1 cellular context compared by ENCODE assay signal in genomic region chr1:199995096-199995685, GRCh38.
A peak's percentile ranks its signal among the peaks of the same experiment; 100 is the strongest.
TF ChIP-seq lines count a peak whose summit lies in the region.

No MANE protein-coding gene starts in this region.

TF ChIP-seq in HepG2, 621 proteins besides CTCF, POLR2A, EP300 and RAD21 (continued from another document):
- TF ChIP-seq UBTF (CRISPR knock-in tag; IDR thresholded peaks at IDR 0.05), result no peak
- no peak for TF ChIP-seq NR1H2 (CRISPR knock-in tag; IDR thresholded peaks at IDR 0.05; ENCODE audit: borderline replicate concordance, low read depth)
- TF ChIP-seq ZNF720 (CRISPR knock-in tag; IDR thresholded peaks at IDR 0.05), result no peak
- TF ChIP-seq NFKB2 (CRISPR knock-in tag; IDR thresholded peaks at IDR 0.05; ENCODE audit: borderline replicate concordance), result no peak
- no peak for TF ChIP-seq SOX13 (IDR thresholded peaks at IDR 0.05)
- TF ChIP-seq SOX13 (CRISPR knock-in tag; conservative IDR thresholded peaks at IDR 0.05 in 1 of 2, IDR thresholded peaks at IDR 0.05 in 1 of 2), result 0 out of 4 replicates have a peak, but pooled peaks of 1 of the 2 experiments have one; percentile 19
- no peak for TF ChIP-seq PHF21A (CRISPR knock-in tag; IDR thresholded peaks at IDR 0.05)
- no peak for TF ChIP-seq KLF9 (CRISPR knock-in tag; IDR thresholded peaks at IDR 0.05; ENCODE audit: low read depth)
- no peak for TF ChIP-seq ZNF484 (CRISPR knock-in tag; IDR thresholded peaks at IDR 0.05; ENCODE audit: borderline replicate concordance, low read depth)
- no peak for TF ChIP-seq RFX1 (IDR thresholded peaks at IDR 0.05)
- 0 out of 4 replicates have a peak, but pooled peaks of 1 of the 2 experiments have one; percentile 28 for TF ChIP-seq NR2F1 (CRISPR knock-in tag; IDR thresholded peaks at IDR 0.05)
- no peak for TF ChIP-seq HMGXB3 (CRISPR knock-in tag; IDR thresholded peaks at IDR 0.05; ENCODE audit: borderline replicate concordance)
